Comparison of ENCODE assay signal across 7 cellular contexts in genomic region chr17:40287159-40287493, GRCh38. TPM values are rescaled to one million over a fixed set of nuclear protein-coding genes. Genes with fewer than 3 reads are reported as not detected.
DNase-seq lines count a peak whose midpoint lies in the region; ATAC-seq and TF ChIP-seq lines count a peak whose summit lies in the region.

No MANE protein-coding gene starts in this region.

- H3K27ac ChIP-seq in GM23338 (ENCODE audit: low read depth) (no peak overlapping the region), PC-9 (no peak overlapping the region), esophagus squamous epithelium (peak overlapping the region in 2 of 4 donors; percentile 36 to 52)

- H3K9me2 ChIP-seq in GM23338 (ENCODE audit: insufficient read depth) (no peaks in the 10 kb centered on the region), PC-9 (ENCODE audit: insufficient read depth) (no peaks in the 10 kb centered on the region)

- H3K27me3 ChIP-seq in GM23338 (ENCODE audit: insufficient read depth) (no peaks in the 10 kb centered on the region), PC-9 (ENCODE audit: insufficient read depth, low read depth) (no peaks in the 10 kb centered on the region), esophagus squamous epithelium (no peaks in the 10 kb centered on the region), skeletal muscle satellite cell (ENCODE audit: control insufficient read depth, insufficient read depth, low read length) (no peaks in the 10 kb centered on the region)

- H3K9me3 ChIP-seq in PC-9 (ENCODE audit: insufficient read depth, low read depth) (no peaks in the 10 kb centered on the region), esophagus squamous epithelium (no peaks in the 10 kb centered on the region), skeletal muscle satellite cell (replicated peaks; ENCODE audit: low read length) (no peaks in the 10 kb centered on the region)

- H3K36me3 ChIP-seq in GM23338 (ENCODE audit: insufficient read depth) (peaks cover 23% of the 10 kb centered on the region), PC-9 (ENCODE audit: low read depth) (peaks cover 10% of the 10 kb centered on the region; the same call in 1 of the 2 replicates), esophagus squamous epithelium (peaks cover 0 to 7% (median 2%) of the 10 kb centered on the region in 3 donors), skeletal muscle satellite cell (ENCODE audit: insufficient read depth, low read length) (peaks cover 6% of the 10 kb centered on the region)

- H3K27me3 Mint-ChIP-seq in GM23338 (ENCODE audit: insufficient read depth, low read depth, poor library complexity): peaks cover 17% of the 10 kb centered on the region

- H3K4me3 ChIP-seq in GM23338: no peak overlapping the region
- H3K4me3 ChIP-seq in PC-9: no peak overlapping the region; the same call in 1 of the 2 replicates
- peak overlapping the region in 3 of 4 donors; percentile 38 to 65 (median 56) for H3K4me3 ChIP-seq in esophagus squamous epithelium
- H3K4me3 ChIP-seq in skeletal muscle satellite cell (ENCODE audit: low read length): peak overlapping the region; percentile 10

- peaks cover 14% of the 10 kb centered on the region for H3K4me1 ChIP-seq in GM23338 (ENCODE audit: insufficient read depth)
- peaks cover 66% of the 10 kb centered on the region for H3K4me1 ChIP-seq in PC-9 (replicated peaks; ENCODE audit: insufficient read depth)
- peaks cover 19 to 48% (median 26%) of the 10 kb centered on the region in 3 donors for H3K4me1 ChIP-seq in esophagus squamous epithelium
- peaks cover 30% of the 10 kb centered on the region for H3K4me1 ChIP-seq in skeletal muscle satellite cell (ENCODE audit: control insufficient read depth, insufficient read depth, low read length)

- intact Hi-C loops in PC-9 (cut with micrococcal nuclease; ENCODE audit: unreplicated experiment) (no loop called here), esophagus squamous epithelium (cut with DNase I) (loop anchor here (5.0 kb wide), 1 partner anchor 85 kb away; no protein-coding TSS in a partner anchor)

- peak overlapping the region; percentile 97 for H3K4me3 Mint-ChIP-seq in GM23338

- H3K9me3 Mint-ChIP-seq in GM23338: peaks cover 5% of the 10 kb centered on the region; the same call in 2 of the 3 replicates

- ATAC-seq in GM23338 (no peak), HG03039 (IDR thresholded peaks at IDR 0.05; ENCODE audit: unreplicated experiment) (no peak), HG02973 (IDR thresholded peaks at IDR 0.05; ENCODE audit: unreplicated experiment) (no peak)

- WGBS in esophagus squamous epithelium, 2 donors: 43 to 56% methylated on average over 3 to 4 of the region's 4 CpGs

- CTCF ChIA-PET in PC-9 (lab: Charles Lee): no interaction called here

- TF ChIP-seq CTCF in GM23338 (conservative IDR thresholded peaks at IDR 0.05; ENCODE audit: low read depth in 2 of 2): no peak
- no peak for TF ChIP-seq CTCF in PC-9 (conservative IDR thresholded peaks at IDR 0.05)
- no peak for TF ChIP-seq CTCF in esophagus squamous epithelium (IDR thresholded peaks at IDR 0.05)

- no peak for DNase-seq in GM23338 (ENCODE audit: low spot score)
- DNase-seq in PC-9: no peak
- no peak for DNase-seq in esophagus squamous epithelium (lab: John Stamatoyannopoulos, UW)
- no peak for DNase-seq in EL

- H2AFZ ChIP-seq in GM23338 (no peak overlapping the region), PC-9 (no peak overlapping the region)

- no peak overlapping the region for H3K27ac Mint-ChIP-seq in GM23338

- H3K79me2 ChIP-seq in GM23338 (replicated peaks; ENCODE audit: insufficient read depth) (peaks cover 36% of the 10 kb centered on the region), PC-9 (ENCODE audit: low read depth) (peaks cover 46% of the 10 kb centered on the region)

- H3K4me2 ChIP-seq in GM23338 (0 out of 2 replicates have a peak overlapping the region, but pooled peaks have one; percentile 35), PC-9 (peak overlapping the region; percentile 67), skeletal muscle satellite cell (ENCODE audit: low read length) (peak overlapping the region; percentile 63)

- H3K36me3 Mint-ChIP-seq in GM23338 (ENCODE audit: low read depth): peaks cover 40% of the 10 kb centered on the region

- H4K20me1 ChIP-seq in GM23338 (replicated peaks; ENCODE audit: insufficient read depth) (peaks cover 13% of the 10 kb centered on the region), PC-9 (ENCODE audit: insufficient read depth) (no peaks in the 10 kb centered on the region)

- H3F3A ChIP-seq in GM23338 (replicated peaks; ENCODE audit: low read depth) (peaks cover 3% of the 10 kb centered on the region; the same call in 1 of the 2 replicates), PC-9 (ENCODE audit: insufficient read depth, low read depth) (peaks cover 77% of the 10 kb centered on the region)

- peaks cover 28% of the 10 kb centered on the region for H3K4me1 Mint-ChIP-seq in GM23338

- BruUV-seq in PC-9 (replicated peaks; lab: Mats Ljungman, UMichigan): no TSS peak

- POLR2A ChIA-PET in PC-9 (lab: Charles Lee; ENCODE audit: unreplicated experiment): no interaction called here

- TF ChIP-seq POLR2A in esophagus squamous epithelium (IDR thresholded peaks at IDR 0.05): no peak

- H3K9ac ChIP-seq in skeletal muscle satellite cell (ENCODE audit: low read depth, low read length): no peak overlapping the region

TF ChIP-seq in GM23338, 12 proteins besides CTCF, POLR2A, EP300 and RAD21 (continues in another document):
- no peak for TF ChIP-seq ZNF331 (CRISPR knock-in tag; IDR thresholded peaks at IDR 0.05; ENCODE audit: low read depth)
- no peak for TF ChIP-seq EZH2phosphoT487 (IDR thresholded peaks at IDR 0.05; ENCODE audit: unreplicated experiment)
- TF ChIP-seq ETS1 (IDR thresholded peaks at IDR 0.05): no peak
- TF ChIP-seq STAT1 (IDR thresholded peaks at IDR 0.05; ENCODE audit: unreplicated experiment): no peak
- no peak for TF ChIP-seq NANOG (IDR thresholded peaks at IDR 0.05; ENCODE audit: borderline replicate concordance)
- no peak for TF ChIP-seq JUNB (IDR thresholded peaks at IDR 0.05; ENCODE audit: unreplicated experiment)
- no peak for TF ChIP-seq ZNF114 (CRISPR knock-in tag; IDR thresholded peaks at IDR 0.05)
- TF ChIP-seq CREB1 (CRISPR knock-in tag; IDR thresholded peaks at IDR 0.05; ENCODE audit: low read depth): no peak
- no peak for TF ChIP-seq EZH2 (IDR thresholded peaks at IDR 0.05; ENCODE audit: low read depth, unreplicated experiment)
- TF ChIP-seq POLR2AphosphoS5 (IDR thresholded peaks at IDR 0.05; ENCODE audit: low read depth): no peak

RNA-seq across cellular contexts. Expression of gene CDC6, which starts 0.6 kb away (rescaled TPM):
- total RNA-seq in GM23338 (2014; rRNA removed; shearing (Covaris generic)): 75.5 and 79.9 TPM in 2 replicates
- 40.6 and 46.2 TPM in 2 replicates for polyA plus RNA-seq in GM23338 (2016; fragmentation: Nextera tagmentation; extraction: Ambion mirVana)
- total RNA-seq in PC-9 (2021): 37.8 and 44.9 TPM in 2 replicates
- total RNA-seq in esophagus squamous epithelium: 10 to 100 TPM in 2 of 4 donors, 1 to 10 TPM in 2; 2.9 to 17.8 (median 9.8) TPM
- total RNA-seq in skeletal muscle satellite cell (2012; rRNA removed): 22.1 and 22.6 TPM in 2 replicates

RNA-seq across cellular contexts. Expression of gene RARA, which starts 21.9 kb away (rescaled TPM):
- 15.9 and 17.8 TPM in 2 replicates for total RNA-seq in GM23338 (2014; rRNA removed; shearing (Covaris generic))
- polyA plus RNA-seq in GM23338 (2016; fragmentation: Nextera tagmentation; extraction: Ambion mirVana): 7.4 and 8.7 TPM in 2 replicates
- total RNA-seq in PC-9 (2021) (21.5 and 21.8 TPM in 2 replicates), esophagus squamous epithelium (10 to 100 TPM in 2 of 4 donors, 1 to 10 TPM in 2; 6.7 to 14.2 (median 10.8) TPM)
- 11.2 and 17.0 TPM in 2 replicates for total RNA-seq in skeletal muscle satellite cell (2012; rRNA removed)

Comparison
In these comparisons a context has a peak if more than half of its experiments do, and no peak if none do; other contexts are left out.
1. H3K4me3 ChIP-seq: peak in esophagus squamous epithelium (3 of 4) and skeletal muscle satellite cell (single experiment); none in GM23338 (single experiment) and PC-9 (single experiment).
2. Peak in every context shown above with its lines, with median percentiles within 50 percentile points of each other: H3K4me2 ChIP-seq.